ENCODE assay signal across 15 cellular contexts in genomic region chr16:58462499-58462996, GRCh38. TPM values are rescaled to one million over a fixed set of nuclear protein-coding genes. Genes with fewer than 3 reads are reported as not detected.
DNase-seq lines count a peak whose midpoint lies in the region; ATAC-seq, FAIRE-seq and TF ChIP-seq lines count a peak whose summit lies in the region.
"Had no signal": no experiment of that assay in that cellular context is flagged by ENCODE, and none has a peak within 500 bp of the region (broad histone marks: within the 10 kb centered on the region; RNA-seq: fewer than 3 reads in every experiment).

No MANE protein-coding gene starts in this region.

- no peak for TF ChIP-seq POLR2A in vagina (IDR thresholded peaks at IDR 0.05)

- no peaks in the 10 kb centered on the region for H3K79me2 ChIP-seq in astrocyte (ENCODE audit: insufficient read depth, low read length)

- H3K9ac ChIP-seq in astrocyte (ENCODE audit: low read length): no peak overlapping the region

- DNase-seq in heart right ventricle (no peak), cardiac septum (ENCODE audit: low spot score) (no peak), astrocyte (ENCODE audit: low read depth) (no peak), immature natural killer cell (no peak), vagina (ENCODE audit: extremely low spot score in 2 of 2) (no peak), DMS153 treated with DMSO at 0.1 percent for 48 hours (lab: John Stamatoyannopoulos, UW; ENCODE audit: unreplicated experiment) (no peak), GM10266 (ENCODE audit: extremely low spot score) (no peak)
- DNase-seq: activated CD4-positive, alpha-beta T cell treated with anti-CD3 and anti-CD28 coated beads for 48 hours; activated effector memory CD4-positive, alpha-beta T cell treated with anti-CD3 and anti-CD28 coated beads, Interleukin-2, amount 50 U/mL, for 16 hours; DND-41; midbrain; NCI-H446; upper lobe of right lung had no signal

- peak overlapping the region in 8 of 10 donors; percentile 69 to 96 (median 86) for H3K4me3 ChIP-seq in heart right ventricle
- H3K4me3 ChIP-seq in astrocyte (ENCODE audit: insufficient read depth, low read depth, low read length): no peak overlapping the region
- H3K4me3 ChIP-seq in vagina: peak overlapping the region in 1 of 2 donors; percentile 48

- H3K4me3 Mint-ChIP-seq in astrocyte (ENCODE audit: unreplicated experiment): peak overlapping the region; percentile 60
- peak overlapping the region; percentile 47 to 74 (median 58) for H3K4me3 Mint-ChIP-seq in immature natural killer cell

- H3K9me3 ChIP-seq in heart right ventricle: no peaks in the 10 kb centered on the region
- H3K9me3 ChIP-seq in astrocyte (ENCODE audit: insufficient read depth, low read depth, low read length): no peaks in the 10 kb centered on the region
- H3K9me3 ChIP-seq in vagina: no peaks in the 10 kb centered on the region
- H3K9me3 ChIP-seq: upper lobe of right lung had no signal

- H3K36me3 Mint-ChIP-seq in astrocyte (ENCODE audit: low read depth, unreplicated experiment): peaks cover 2% of the 10 kb centered on the region
- no peaks in the 10 kb centered on the region for H3K36me3 Mint-ChIP-seq in immature natural killer cell

- WGBS in heart right ventricle, 2 donors: 54 to 55% methylated on average over 15 of the region's 15 CpGs

- no peak for FAIRE-seq in astrocyte (lab: Jason Lieb, UNC)
- FAIRE-seq: GM12891 had no signal

- intact Hi-C loops in heart right ventricle (cut with DNase I) (loop anchor here in 3 of 10 donors (2.0 to 5.0 kb wide), 3 partner anchors 35 to 46 kb away; no protein-coding TSS in a partner anchor), cardiac septum (cut with DNase I) (no loop called here), vagina (cut with DNase I) (no loop called here)

- H3K27me3 ChIP-seq in heart right ventricle: peaks cover 0 to 69% (median 13%) of the 10 kb centered on the region in 7 donors
- H3K27me3 ChIP-seq in astrocyte (ENCODE audit: insufficient read depth, low read length): peaks cover 37% of the 10 kb centered on the region
- no peaks in the 10 kb centered on the region for H3K27me3 ChIP-seq in vagina

- H3K27me3 Mint-ChIP-seq in astrocyte (ENCODE audit: low read depth, unreplicated experiment) (peaks cover 50% of the 10 kb centered on the region), immature natural killer cell (ENCODE audit: low read depth in 3 of 3) (peaks cover 9 to 30% (median 17%) of the 10 kb centered on the region in 3 donors)

- H3K27ac Mint-ChIP-seq in astrocyte (ENCODE audit: unreplicated experiment): no peak overlapping the region
- H3K27ac Mint-ChIP-seq in immature natural killer cell: peak overlapping the region in 1 of 6 donors; percentile 16

- H4K20me1 ChIP-seq in astrocyte (ENCODE audit: insufficient read depth, low read length): no peaks in the 10 kb centered on the region

- H2AFZ ChIP-seq in astrocyte (ENCODE audit: low read depth, low read length): peak overlapping the region; percentile 41

- H3K9me3 Mint-ChIP-seq in astrocyte (ENCODE audit: unreplicated experiment): no peaks in the 10 kb centered on the region
- H3K9me3 Mint-ChIP-seq in immature natural killer cell: peaks cover 0 to 3% (median 0%) of the 10 kb centered on the region in 6 donors

- H3K4me1 Mint-ChIP-seq in astrocyte (ENCODE audit: low read depth, unreplicated experiment): peaks cover 8% of the 10 kb centered on the region
- H3K4me1 Mint-ChIP-seq in immature natural killer cell: peaks cover 8% of the 10 kb centered on the region in 2 donors

- H3K36me3 ChIP-seq in heart right ventricle (peaks cover 0 to 2% (median 0%) of the 10 kb centered on the region in 9 donors), astrocyte (ENCODE audit: insufficient read depth, low read length) (no peaks in the 10 kb centered on the region), vagina (no peaks in the 10 kb centered on the region)
- H3K36me3 ChIP-seq: upper lobe of right lung had no signal

- H3K4me2 ChIP-seq in astrocyte (ENCODE audit: low read length): no peak overlapping the region

- peaks cover 0 to 56% (median 17%) of the 10 kb centered on the region in 9 donors for H3K4me1 ChIP-seq in heart right ventricle
- H3K4me1 ChIP-seq in astrocyte (ENCODE audit: insufficient read depth, low read length): peaks cover 6% of the 10 kb centered on the region
- peaks cover 16% of the 10 kb centered on the region for H3K4me1 ChIP-seq in vagina

- ATAC-seq in heart right ventricle (peak in 4 of 8 donors; percentile 3 to 15 (median 6)), GM21619 (IDR thresholded peaks at IDR 0.05; ENCODE audit: unreplicated experiment) (no peak)

- H3K27ac ChIP-seq in heart right ventricle (peak overlapping the region; percentile 47 to 98 (median 94)), astrocyte (ENCODE audit: low read depth, low read length) (no peak overlapping the region), vagina (peak overlapping the region; percentile 87)
- H3K27ac ChIP-seq: upper lobe of right lung had no signal

- no peak for TF ChIP-seq CTCF in heart right ventricle (IDR thresholded peaks at IDR 0.05)
- TF ChIP-seq CTCF in astrocyte (IDR thresholded peaks at IDR 0.05; ENCODE audit: insufficient read depth, low read depth, low read length): no peak
- no peak for TF ChIP-seq CTCF in vagina (IDR thresholded peaks at IDR 0.05)
- TF ChIP-seq CTCF in GM10266 (IDR thresholded peaks at IDR 0.05; ENCODE audit: control insufficient read depth, insufficient read depth, low read depth, missing control alignments): no peak

RNA-seq across cellular contexts. Expression of gene NDRG4, which starts 37.4 kb away (rescaled TPM):
- total RNA-seq in heart right ventricle (100 to 1,000 TPM; 336 to 821 (median 630) TPM), cardiac septum (607 TPM), astrocyte (21.9 and 22.2 TPM in 2 replicates), vagina (128 TPM)
- polyA plus RNA-seq in heart right ventricle (100 to 1,000 TPM; 286 to 507 TPM), immature natural killer cell (under 1 TPM in 1 of 3 donors, not detected in 2; 0.18 TPM)

RNA-seq across cellular contexts. Expression of gene SETD6, which starts 52.8 kb away (rescaled TPM):
- total RNA-seq in heart right ventricle (10 to 100 TPM in 8 of 10 donors, 1 to 10 TPM in 2; 8.9 to 16.0 (median 11.8) TPM), cardiac septum (12.4 TPM), astrocyte (6.7 and 7.4 TPM in 2 replicates), vagina (79.1 TPM)
- polyA plus RNA-seq in heart right ventricle (10 to 100 TPM; 11.8 to 18.9 TPM), immature natural killer cell (10 to 100 TPM in 1 of 3 donors, 1 to 10 TPM in 2; 4.5 to 11.9 (median 5.9) TPM)
